Comparison of ENCODE assay signal across 8 cellular contexts in genomic region chr1:31957701-31958674, GRCh38. TPM values are rescaled to one million over a fixed set of nuclear protein-coding genes. Genes with fewer than 3 reads are reported as not detected.
DNase-seq lines count a peak whose midpoint lies in the region; ATAC-seq and TF ChIP-seq lines count a peak whose summit lies in the region.

No MANE protein-coding gene starts in this region.

- 79 to 84% (median 80%) methylated on average over 9 of the region's 9 CpGs for WGBS in ovary, 3 donors
- WGBS in sigmoid colon, 2 donors: 61 to 84% methylated on average over 9 of the region's 9 CpGs

- H3K36me3 ChIP-seq in skeletal muscle tissue (ENCODE audit: control insufficient read depth in 3 of 3, insufficient read depth in 3 of 3, low read length in 3 of 3) (no peaks in the 10 kb centered on the region), ovary (no peaks in the 10 kb centered on the region), sigmoid colon (no peaks in the 10 kb centered on the region)

- H3K27ac ChIP-seq in skeletal muscle tissue (ENCODE audit: low read depth, low read length): peak overlapping the region; percentile 48
- H3K27ac ChIP-seq in ovary: no peak overlapping the region
- H3K27ac ChIP-seq in sigmoid colon: peak overlapping the region in 2 of 4 donors; percentile 10 to 87

- H3K27me3 ChIP-seq in skeletal muscle tissue (ENCODE audit: control insufficient read depth in 3 of 3, insufficient read depth in 3 of 3, low read length in 3 of 3): no peaks in the 10 kb centered on the region
- no peaks in the 10 kb centered on the region for H3K27me3 ChIP-seq in ovary
- no peaks in the 10 kb centered on the region for H3K27me3 ChIP-seq in sigmoid colon

- H3K36me3 Mint-ChIP-seq in activated naive CD4-positive, alpha-beta T cell treated with anti-CD3 and anti-CD28 coated beads for 36 hours (ENCODE audit: low read depth): no peaks in the 10 kb centered on the region

- peak overlapping the region; percentile 90 for H3K27ac Mint-ChIP-seq in activated naive CD4-positive, alpha-beta T cell treated with anti-CD3 and anti-CD28 coated beads for 36 hours

- no peak for TF ChIP-seq CTCF in ovary (IDR thresholded peaks at IDR 0.05)
- no peak for TF ChIP-seq CTCF in sigmoid colon (IDR thresholded peaks at IDR 0.05)

- H3K9me3 Mint-ChIP-seq in activated naive CD4-positive, alpha-beta T cell treated with anti-CD3 and anti-CD28 coated beads for 36 hours: no peaks in the 10 kb centered on the region

- TF ChIP-seq POLR2A in ovary (IDR thresholded peaks at IDR 0.05) (no peak), sigmoid colon (IDR thresholded peaks at IDR 0.05) (no peak)

- ATAC-seq in HG02840 (IDR thresholded peaks at IDR 0.05; ENCODE audit: low FRiP score, unreplicated experiment): no peak

- H3K4me3 Mint-ChIP-seq in activated naive CD4-positive, alpha-beta T cell treated with anti-CD3 and anti-CD28 coated beads for 36 hours: peak overlapping the region; percentile 16

- no peak overlapping the region for H3K9ac ChIP-seq in skeletal muscle tissue (ENCODE audit: low read depth in 1 of 3, low read length in 3 of 3)

- TF ChIP-seq EP300 in ovary (IDR thresholded peaks at IDR 0.05) (no peak), sigmoid colon (IDR thresholded peaks at IDR 0.05) (no peak)

- peak; percentile 95 for DNase-seq in GF-D8 (lab: John Stamatoyannopoulos, UW)
- DNase-seq in MV-4-11 (lab: John Stamatoyannopoulos, UW): peak; percentile 93
- DNase-seq in activated naive CD4-positive, alpha-beta T cell treated with anti-CD3 and anti-CD28 coated beads for 36 hours: peak; percentile 56
- no peak for DNase-seq in hippocampal formation (lab: John Stamatoyannopoulos, UW)
- no peak for DNase-seq in ovary
- DNase-seq in sigmoid colon: no peak

- intact Hi-C loops in activated naive CD4-positive, alpha-beta T cell treated with anti-CD3 and anti-CD28 coated beads for 36 hours (cut with micrococcal nuclease): loop anchor here (2.0 to 10.0 kb wide), 2 partner anchors 141 to 313 kb away; partner anchors contain the start of genes PEF1 and SPOCD1
- intact Hi-C loops in ovary (cut with DNase I) (no loop called here), sigmoid colon (cut with DNase I) (no loop called here)

- peak overlapping the region in 1 of 3 donors; percentile 17 for H3K4me3 ChIP-seq in skeletal muscle tissue (ENCODE audit: low read length in 3 of 3)
- no peak overlapping the region for H3K4me3 ChIP-seq in ovary
- H3K4me3 ChIP-seq in sigmoid colon: no peak overlapping the region

- no peaks in the 10 kb centered on the region for H3K9me3 ChIP-seq in skeletal muscle tissue (ENCODE audit: control insufficient read depth in 3 of 3, low read length in 3 of 3)
- no peaks in the 10 kb centered on the region for H3K9me3 ChIP-seq in ovary
- H3K9me3 ChIP-seq in sigmoid colon: no peaks in the 10 kb centered on the region

- peaks cover 74% of the 10 kb centered on the region for H3K4me1 Mint-ChIP-seq in activated naive CD4-positive, alpha-beta T cell treated with anti-CD3 and anti-CD28 coated beads for 36 hours (ENCODE audit: low read depth)

- H3K4me1 ChIP-seq in skeletal muscle tissue (ENCODE audit: control insufficient read depth in 3 of 3, insufficient read depth in 3 of 3, low read length in 3 of 3) (peaks cover 19 to 36% (median 22%) of the 10 kb centered on the region in 3 donors), ovary (ENCODE audit: insufficient read depth) (peaks cover 11% of the 10 kb centered on the region), sigmoid colon (peaks cover 0 to 30% (median 29%) of the 10 kb centered on the region in 4 donors)

- CTCF ChIA-PET in activated naive CD4-positive, alpha-beta T cell treated with anti-CD3 and anti-CD28 coated beads for 36 hours (lab: Charles Lee): interaction anchor here (0.7 to 8.1 kb wide), 7 partner anchors 16 to 169 kb away, joined by 3 to 167 read pairs (median 3); partner anchors contain the start of genes PTP4A2 and SPOCD1

- no peaks in the 10 kb centered on the region for H3K27me3 Mint-ChIP-seq in activated naive CD4-positive, alpha-beta T cell treated with anti-CD3 and anti-CD28 coated beads for 36 hours (ENCODE audit: low read depth)

RNA-seq across cellular contexts. Expression of gene PTP4A2, which starts 19.8 kb away (rescaled TPM):
- total RNA-seq in activated naive CD4-positive, alpha-beta T cell treated with anti-CD3 and anti-CD28 coated beads for 36 hours: 100 to 1,000 TPM; 240 to 263 TPM
- total RNA-seq in skeletal muscle tissue (457 TPM), ovary (100 to 1,000 TPM; 207 to 366 (median 249) TPM), sigmoid colon (100 to 1,000 TPM; 226 to 327 (median 255) TPM)
- polyA plus RNA-seq in ovary (100 to 1,000 TPM in 1 of 2 donors, 10 to 100 TPM in 1; 92.5 to 246 TPM), sigmoid colon (100 to 1,000 TPM; 145 to 228 (median 177) TPM)

RNA-seq across cellular contexts. Expression of gene KHDRBS1, which starts 55.7 kb away (rescaled TPM):
- total RNA-seq in activated naive CD4-positive, alpha-beta T cell treated with anti-CD3 and anti-CD28 coated beads for 36 hours: 100 to 1,000 TPM; 189 to 198 TPM
- total RNA-seq in skeletal muscle tissue (48.5 TPM), ovary (100 to 1,000 TPM in 5 of 7 donors, 10 to 100 TPM in 2; 84.3 to 184 (median 164) TPM), sigmoid colon (10 to 100 TPM; 67.2 to 80.6 (median 73.6) TPM)
- polyA plus RNA-seq in ovary (100 to 1,000 TPM; 137 to 138 TPM), sigmoid colon (10 to 100 TPM; 58.0 to 83.7 (median 66.1) TPM)

Comparison
In these comparisons a context has a peak if more than half of its experiments do, and no peak if none do; other contexts are left out.
1. DNase-seq: peak in GF-D8 (single experiment), MV-4-11 (single experiment) and activated naive CD4-positive, alpha-beta T cell treated with anti-CD3 and anti-CD28 coated beads for 36 hours (single experiment); none in hippocampal formation (0 of 2), ovary (0 of 5) and sigmoid colon (single experiment).